In genomic region chr10:5583525-5584175, GRCh38 we compare ENCODE assay signal across 9 cellular contexts. TPM values are rescaled to one million over a fixed set of nuclear protein-coding genes. Genes with fewer than 3 reads are reported as not detected.
A peak's percentile ranks its signal among the peaks of the same experiment; 100 is the strongest.
DNase-seq lines count a peak whose midpoint lies in the region; ATAC-seq, FAIRE-seq and TF ChIP-seq lines count a peak whose summit lies in the region.
"Had no signal": no experiment of that assay in that cellular context is flagged by ENCODE, and none has a peak within 500 bp of the region (broad histone marks: within the 10 kb centered on the region; RNA-seq: fewer than 3 reads in every experiment).

No MANE protein-coding gene starts in this region.

- peak; percentile 4 for FAIRE-seq in RCC 7860 (lab: Jason Lieb, UNC)

- ATAC-seq in GM19351 (IDR thresholded peaks at IDR 0.05; ENCODE audit: unreplicated experiment) (peak; percentile 37), HG03460 (IDR thresholded peaks at IDR 0.05; ENCODE audit: unreplicated experiment) (peak; percentile 52), omental fat pad (ENCODE audit: low FRiP score) (no peak)

- peak; percentile 68 for DNase-seq in RCC 7860 (ENCODE audit: low spot score)
- DNase-seq in islet precursor cell = peak; percentile 98
- DNase-seq in omental fat pad (ENCODE audit: low spot score) = no peak
- no peak for DNase-seq in stimulated activated CD4-positive, alpha-beta T cell treated with anti-CD3 and anti-CD28 coated beads, Interleukin-15, amount 100 ng/mL, for 24 hours
- no peak for DNase-seq in stimulated activated CD4-positive, alpha-beta T cell treated with anti-CD3 and anti-CD28 coated beads, Interleukin-2, amount 100 ng/mL, for 48 hours
- no peak for DNase-seq in EL

- no peak for TF ChIP-seq CTCF in omental fat pad (IDR thresholded peaks at IDR 0.05)

RNA-seq across cellular contexts. Expression of gene CALML3, which starts 58.9 kb away (rescaled TPM):
- total RNA-seq in omental fat pad = not detected
- total RNA-seq: HT1080 had no signal

Comparison
In these comparisons a context has a peak if more than half of its experiments do, and no peak if none do; other contexts are left out.
1. DNase-seq: peak in RCC 7860 (single experiment) and islet precursor cell (single experiment); none in omental fat pad (single experiment), stimulated activated CD4-positive, alpha-beta T cell treated with anti-CD3 and anti-CD28 coated beads, Interleukin-15, amount 100 ng/mL, for 24 hours (single experiment), stimulated activated CD4-positive, alpha-beta T cell treated with anti-CD3 and anti-CD28 coated beads, Interleukin-2, amount 100 ng/mL, for 48 hours (0 of 2) and EL (single experiment).